8 cellular contexts compared by ENCODE assay signal in genomic region chr14:102139248-102140026, GRCh38. TPM values are rescaled to one million over a fixed set of nuclear protein-coding genes. Genes with fewer than 3 reads are reported as not detected.
DNase-seq lines count a peak whose midpoint lies in the region; ATAC-seq and TF ChIP-seq lines count a peak whose summit lies in the region.

WDR20 (plus strand) TSS chr14:102139897; CDS start chr14:102139924, 27 bp downstream.

- WGBS in right cardiac atrium = under 1% methylated on average over 67 of the region's 67 CpGs

- ATAC-seq in GM18499 (IDR thresholded peaks at IDR 0.05; ENCODE audit: insufficient read depth, unreplicated experiment) (peak; percentile 79), HG02943 (IDR thresholded peaks at IDR 0.05; ENCODE audit: low read depth, unreplicated experiment) (peak; percentile 87), right cardiac atrium (peak; percentile 99)

- H3K4me1 ChIP-seq in right cardiac atrium (ENCODE audit: control insufficient read depth, insufficient read depth, low read length) (no peaks in the 10 kb centered on the region), vagina (peaks cover 35% of the 10 kb centered on the region)

- intact Hi-C loops in right cardiac atrium (cut with DNase I) (no loop called here), vagina (cut with DNase I) (loop anchor here (10.0 kb wide), 1 partner anchor 175 kb away; the partner anchor contains the start of gene ZNF839)

- H3K27me3 ChIP-seq in right cardiac atrium (ENCODE audit: control insufficient read depth, insufficient read depth) = no peaks in the 10 kb centered on the region
- no peaks in the 10 kb centered on the region for H3K27me3 ChIP-seq in vagina

- TF ChIP-seq POLR2A in vagina (IDR thresholded peaks at IDR 0.05) = peak in 1 of 2 donors; percentile 40

- H3K27ac ChIP-seq in right cardiac atrium (ENCODE audit: low read length) (peak within 1 kb of the TSS; percentile 61), vagina (peak within 1 kb of the TSS; percentile 88)

- H3K4me3 ChIP-seq in right cardiac atrium (ENCODE audit: low read length) (peak within 1 kb of the TSS; percentile 68), vagina (peak within 1 kb of the TSS; percentile 85 to 98)

- no peak for TF ChIP-seq CTCF in vagina (IDR thresholded peaks at IDR 0.05)

- no peaks in the 10 kb centered on the region for H3K36me3 ChIP-seq in vagina

- peak; percentile 95 to 99 for DNase-seq in NCI-H187 (lab: John Stamatoyannopoulos, UW)
- DNase-seq in T-helper 2 cell = peak; percentile 97 to 100 (median 99)
- peak; percentile 79 to 99 (median 98) for DNase-seq in anterior cingulate cortex (lab: John Stamatoyannopoulos, UW)
- DNase-seq in right cardiac atrium = peak; percentile 98 to 99 (median 99)
- DNase-seq in putamen (ENCODE audit: low spot score) = peak; percentile 98
- peak; percentile 95 to 100 for DNase-seq in vagina (ENCODE audit: extremely low spot score in 2 of 2)

- H3K9me3 ChIP-seq in right cardiac atrium (ENCODE audit: control insufficient read depth, low read length) = no peaks in the 10 kb centered on the region
- no peaks in the 10 kb centered on the region for H3K9me3 ChIP-seq in vagina

RNA-seq across cellular contexts. Expression of gene WDR20, which starts in this region (rescaled TPM):
- total RNA-seq in right cardiac atrium (10 to 100 TPM; 21.9 to 27.3 (median 22.4) TPM), vagina (24.8 TPM)
- 13.2 TPM for polyA plus RNA-seq in right cardiac atrium

Comparison
In these comparisons a context has a peak if more than half of its experiments do, and no peak if none do; other contexts are left out.
1. Peak in every context shown above with its lines: DNase-seq, ATAC-seq, H3K4me3 ChIP-seq and H3K27ac ChIP-seq.